Comparison of ENCODE assay signal across 28 cellular contexts in the genomic region with DNA sequence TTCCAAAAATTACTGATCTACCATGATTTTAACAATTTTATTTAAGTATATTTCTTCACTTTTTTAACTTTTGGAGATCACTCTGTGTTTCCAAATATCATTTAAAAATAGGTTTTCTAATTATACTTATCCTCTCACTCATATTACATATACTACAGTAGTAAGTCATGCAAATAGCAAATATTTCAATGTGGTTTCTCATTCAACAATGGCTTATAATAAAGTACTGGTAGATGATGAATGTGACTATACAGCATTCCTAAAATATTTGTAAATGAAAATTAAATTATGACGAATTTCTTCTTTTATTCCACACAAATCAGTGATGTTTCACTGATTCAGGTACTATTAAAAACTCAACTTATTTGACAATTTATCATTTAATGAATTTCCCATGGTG.
"Had no signal": no experiment of that assay in that cellular context is flagged by ENCODE, and none has a peak within 500 bp of the region (broad histone marks: within the 10 kb centered on the region; RNA-seq: fewer than 3 reads in every experiment).

No MANE protein-coding gene starts in this region.

- ATAC-seq: effector memory CD8-positive, alpha-beta T cell; esophagus mucosa; foreskin keratinocyte; gastrocnemius medialis; gastroesophageal sphincter; heart left ventricle; heart right ventricle had no signal

- DNase-seq: colonic mucosa; cortex of kidney; dermis blood vessel endothelial cell; dorsolateral prefrontal cortex; effector CD4-positive, alpha-beta T cell; effector CD8-positive, alpha-beta T cell; effector memory CD4-positive, alpha-beta T cell; effector memory CD8-positive, alpha-beta T cell; endodermal cell; erythroblast; esophagus squamous epithelium; foreskin fibroblast; foreskin melanocyte; gastrocnemius medialis; glutamatergic neuron; head of caudate nucleus; heart left ventricle; heart right ventricle had no signal

- H3K4me3 ChIP-seq: colonic mucosa, coronary artery, dorsolateral prefrontal cortex, esophagus muscularis mucosa, esophagus squamous epithelium, gastrocnemius medialis, gastroesophageal sphincter, heart left ventricle, heart right ventricle had no signal

- H3K27ac ChIP-seq: colonic mucosa, coronary artery, dorsolateral prefrontal cortex, epithelial cell of prostate, esophagus muscularis mucosa, esophagus squamous epithelium, foreskin keratinocyte, gastrocnemius medialis, gastroesophageal sphincter, heart left ventricle, heart right ventricle had no signal

- H3K36me3 ChIP-seq: colonic mucosa, esophagus muscularis mucosa, esophagus squamous epithelium, gastrocnemius medialis, gastroesophageal sphincter, heart left ventricle, heart right ventricle had no signal

- FAIRE-seq: colon, endometrium, endothelial cell of umbilical vein, frontal cortex had no signal

- H3K9me3 ChIP-seq: colonic mucosa, esophagus muscularis mucosa, esophagus squamous epithelium, gastrocnemius medialis, gastroesophageal sphincter, heart left ventricle, heart right ventricle had no signal

- H3K4me1 ChIP-seq: colonic mucosa, esophagus muscularis mucosa, esophagus squamous epithelium, foreskin keratinocyte, gastroesophageal sphincter, heart left ventricle, heart right ventricle had no signal

- H3K27me3 ChIP-seq: colonic mucosa, dorsolateral prefrontal cortex, esophagus muscularis mucosa, esophagus squamous epithelium, foreskin keratinocyte, gastrocnemius medialis, gastroesophageal sphincter, heart left ventricle, heart right ventricle had no signal
